ENCODE assay signal across 8 cellular contexts in genomic region chr20:58852559-58853271, GRCh38. TPM values are rescaled to one million over a fixed set of nuclear protein-coding genes. Genes with fewer than 3 reads are reported as not detected.
DNase-seq lines count a peak whose midpoint lies in the region; ATAC-seq and TF ChIP-seq lines count a peak whose summit lies in the region.

Gene GNAS (plus strand): TSS chr20:58852716.

- peak within 1 kb of the TSS; percentile 79 to 86 for H3K4me3 Mint-ChIP-seq in effector memory CD8-positive, alpha-beta T cell

- no peak within 1 kb of the TSS for H3K27ac ChIP-seq in lung (ENCODE audit: low read depth in 1 of 2, low read length in 1 of 2)

- WGBS in lung, 2 donors = 35 to 41% methylated on average over 35 of the region's 35 CpGs

- no peak within 1 kb of the TSS for H3K4me3 ChIP-seq in lung

- H3K4me1 Mint-ChIP-seq in effector memory CD8-positive, alpha-beta T cell (ENCODE audit: low read depth in 2 of 2) = peaks cover 20 to 26% of the 10 kb centered on the region in 2 donors

- no peaks in the 10 kb centered on the region for H3K9me3 ChIP-seq in lung (ENCODE audit: control insufficient read depth in 2 of 2, insufficient read depth in 1 of 2, low read length in 1 of 2)

- ATAC-seq in effector memory CD8-positive, alpha-beta T cell (replicated peaks) = peak; percentile 28
- ATAC-seq in lung (ENCODE audit: insufficient read depth, low FRiP score) = no peak

- H3K36me3 Mint-ChIP-seq in effector memory CD8-positive, alpha-beta T cell (ENCODE audit: insufficient read depth) = peaks cover 3% of the 10 kb centered on the region

- TF ChIP-seq CTCF in lung (IDR thresholded peaks at IDR 0.05; ENCODE audit: control extremely low read depth, extremely low read depth) = peak; percentile 12

- H3K27me3 ChIP-seq in lung (ENCODE audit: control insufficient read depth, insufficient read depth) = no peaks in the 10 kb centered on the region

- DNase-seq in Ammon's horn (ENCODE audit: low spot score) = peak; percentile 68
- no peak for DNase-seq in HT1080 (ENCODE audit: low read depth)
- DNase-seq in activated CD4-positive, alpha-beta T cell treated with anti-CD3 and anti-CD28 coated beads, Interleukin-2, amount 50 U/mL, for 4 hours = peak; percentile 41 to 46
- peak in 2 of 3 experiments; percentile 17 to 35 for DNase-seq in effector memory CD8-positive, alpha-beta T cell
- DNase-seq in lung (ENCODE audit: low spot score) = no peak
- peak; percentile 23 to 47 (median 43) for DNase-seq in stimulated activated CD4-positive, alpha-beta T cell treated with anti-CD3 and anti-CD28 coated beads, TNF-alpha, amount 100 ng/mL, for 48 hours (ENCODE audit: low read depth in 3 of 3)
- DNase-seq in NCI-H146 treated with DMSO at 0.1 percent for 48 hours (lab: John Stamatoyannopoulos, UW; ENCODE audit: unreplicated experiment) = no peak
- no peak for DNase-seq in COR-L47 (lab: John Stamatoyannopoulos, UW)

- peaks cover 0 to 2% of the 10 kb centered on the region in 2 donors for H3K4me1 ChIP-seq in lung (ENCODE audit: control insufficient read depth in 2 of 2, insufficient read depth in 2 of 2, low read length in 2 of 2)

- peaks cover 56 to 93% of the 10 kb centered on the region in 2 donors for H3K27me3 Mint-ChIP-seq in effector memory CD8-positive, alpha-beta T cell

- H3K36me3 ChIP-seq in lung (ENCODE audit: control insufficient read depth in 2 of 2, insufficient read depth in 2 of 2, low read length in 2 of 2) = no peaks in the 10 kb centered on the region

- no peak within 1 kb of the TSS for H3K27ac Mint-ChIP-seq in effector memory CD8-positive, alpha-beta T cell

- no peaks in the 10 kb centered on the region for H3K9me3 Mint-ChIP-seq in effector memory CD8-positive, alpha-beta T cell

RNA-seq across cellular contexts. Expression of gene GNAS, which starts in this region (rescaled TPM):
- total RNA-seq in HT1080 (2014; rRNA removed; shearing (Covaris generic)) = 363 and 418 TPM in 2 replicates
- 779 and 879 TPM in 2 replicates for polyA plus RNA-seq in HT1080 (2015; cell fraction: cytosol; rRNA removed)
- 305 and 311 TPM in 2 replicates for polyA plus RNA-seq in HT1080 (2015; cell fraction: nucleus; rRNA removed)
- total RNA-seq in lung = 1,000 to 10,000 TPM in 1 of 2 donors, 100 to 1,000 TPM in 1; 763 to 1,010 TPM
- polyA plus RNA-seq in lung = 1,000 to 10,000 TPM in 1 of 2 donors, 100 to 1,000 TPM in 1; 638 to 1,238 TPM

Comparison
In these comparisons a context has a peak if more than half of its experiments do, and no peak if none do; other contexts are left out.
1. DNase-seq: peak in Ammon's horn (single experiment), activated CD4-positive, alpha-beta T cell treated with anti-CD3 and anti-CD28 coated beads, Interleukin-2, amount 50 U/mL, for 4 hours (2 of 2), effector memory CD8-positive, alpha-beta T cell (2 of 3) and stimulated activated CD4-positive, alpha-beta T cell treated with anti-CD3 and anti-CD28 coated beads, TNF-alpha, amount 100 ng/mL, for 48 hours (3 of 3); none in HT1080 (single experiment), lung (single experiment), NCI-H146 treated with DMSO at 0.1 percent for 48 hours (single experiment) and COR-L47 (single experiment).